ENCODE assay signal across 13 cellular contexts in the genomic region with DNA sequence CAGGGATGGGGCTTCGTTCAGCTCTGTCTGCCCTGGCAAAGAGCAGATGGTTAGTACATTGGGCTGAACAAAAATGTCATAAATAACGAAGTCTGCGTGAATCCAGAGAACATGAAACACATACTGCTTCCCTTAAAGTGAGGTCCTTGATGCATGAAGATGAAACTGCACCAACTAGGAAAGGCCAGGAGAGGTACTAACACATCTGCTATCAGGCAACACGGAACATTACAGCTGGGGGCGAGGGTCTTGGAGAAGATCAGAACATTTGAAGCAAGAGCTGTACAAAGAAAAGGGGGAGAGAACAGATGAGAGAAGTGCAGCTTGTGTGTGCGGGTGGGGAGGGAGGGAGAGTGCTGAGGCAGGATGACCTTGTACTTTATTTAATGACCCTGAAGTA. TPM values are rescaled to one million over a fixed set of nuclear protein-coding genes. Genes with fewer than 3 reads are reported as not detected.
A peak's percentile ranks its signal among the peaks of the same experiment; 100 is the strongest.
DNase-seq lines count a peak whose midpoint lies in the region; ATAC-seq and TF ChIP-seq lines count a peak whose summit lies in the region.
"Not testable (repeated sequence)": the region's sequence is repeated elsewhere in the genome, so short reads cannot be mapped to it uniquely, and the experiment has no call there.
"Had no signal": no experiment of that assay in that cellular context is flagged by ENCODE, and none has a peak within 500 bp of the region (broad histone marks: within the 10 kb centered on the region; RNA-seq: fewer than 3 reads in every experiment).

No MANE protein-coding gene starts in this region.

- H3K9me3 ChIP-seq in BLaER1; Karpas-422 (ENCODE audit: low read length); endodermal cell (ENCODE audit: control insufficient read depth, low read length): not testable (repeated sequence)

- not testable (repeated sequence) for ATAC-seq in activated CD8-positive, alpha-beta T cell treated with anti-CD3 and anti-CD28 coated beads, Interleukin-2, amount 10 ng/mL, durations not matched to agents 7 days and 5 days; stimulated activated naive B cell treated with anti-CD40 and anti-IgM and Interleukin-4, amounts not matched to agents 10 μg/mL and 1 μg/mL and 100 μg/mL, for 72 hours (replicated peaks)

- peaks cover 24% of the 10 kb centered on the region for H3K27me3 Mint-ChIP-seq in activated CD8-positive, alpha-beta T cell treated with anti-CD3 and anti-CD28 coated beads, Interleukin-2, amount 10 ng/mL, durations not matched to agents 7 days and 5 days (ENCODE audit: low read depth)
- H3K27me3 Mint-ChIP-seq in endodermal cell (ENCODE audit: insufficient read depth); stimulated activated naive B cell treated with anti-CD40 and anti-IgM and Interleukin-4, amounts not matched to agents 10 μg/mL and 1 μg/mL and 100 μg/mL, for 72 hours: not testable (repeated sequence)

- H3K4me2 ChIP-seq in BLaER1 (peak overlapping the region; percentile 53), Karpas-422 (ENCODE audit: low read depth, low read length, poor library complexity, severe bottlenecking) (peak overlapping the region; percentile 34)

- H3K79me2 ChIP-seq in Karpas-422 (ENCODE audit: low read length) = not testable (repeated sequence)

- H3K9ac ChIP-seq in BLaER1; Karpas-422 (ENCODE audit: low read length); endodermal cell (ENCODE audit: extremely low read depth, low read length, poor library complexity, severe bottlenecking): not testable (repeated sequence)

- peaks cover 43% of the 10 kb centered on the region for H3K4me1 Mint-ChIP-seq in activated CD8-positive, alpha-beta T cell treated with anti-CD3 and anti-CD28 coated beads, Interleukin-2, amount 10 ng/mL, durations not matched to agents 7 days and 5 days (ENCODE audit: low read depth)
- not testable (repeated sequence) for H3K4me1 Mint-ChIP-seq in endodermal cell
- H3K4me1 Mint-ChIP-seq in stimulated activated naive B cell treated with anti-CD40 and anti-IgM and Interleukin-4, amounts not matched to agents 10 μg/mL and 1 μg/mL and 100 μg/mL, for 72 hours = peaks cover 54 to 70% of the 10 kb centered on the region in 2 donors

- not testable (repeated sequence) for H4K20me1 ChIP-seq in BLaER1; Karpas-422 (ENCODE audit: insufficient read depth, low read depth, low read length)

- CTCF ChIA-PET in activated CD8-positive, alpha-beta T cell treated with anti-CD3 and anti-CD28 coated beads, Interleukin-2, amount 10 ng/mL, durations not matched to agents 7 days and 5 days (lab: Charles Lee) = not testable (repeated sequence)

- not testable (repeated sequence) for H2AFZ ChIP-seq in Karpas-422 (ENCODE audit: low read length)

- peaks cover 66% of the 10 kb centered on the region for H3K4me1 ChIP-seq in BLaER1
- peaks cover 78% of the 10 kb centered on the region for H3K4me1 ChIP-seq in Karpas-422 (ENCODE audit: low read length)
- H3K4me1 ChIP-seq in endodermal cell (ENCODE audit: control insufficient read depth, insufficient read depth, low read length) = not testable (repeated sequence)

- not testable (repeated sequence) for TF ChIP-seq CTCF in endodermal cell (conservative IDR thresholded peaks at IDR 0.05)

- H3K9me3 Mint-ChIP-seq in activated CD8-positive, alpha-beta T cell treated with anti-CD3 and anti-CD28 coated beads, Interleukin-2, amount 10 ng/mL, durations not matched to agents 7 days and 5 days (ENCODE audit: insufficient read depth); endodermal cell; stimulated activated naive B cell treated with anti-CD40 and anti-IgM and Interleukin-4, amounts not matched to agents 10 μg/mL and 1 μg/mL and 100 μg/mL, for 72 hours: not testable (repeated sequence)

- WGBS in endodermal cell (ENCODE audit: insufficient coverage in 1 of 2, insufficient read length in 1 of 2), 2 experiments = 79 to 80% methylated on average over 6 of the region's 6 CpGs

- H3K36me3 ChIP-seq in BLaER1; Karpas-422 (ENCODE audit: insufficient read depth, low read length); endodermal cell (ENCODE audit: control insufficient read depth, insufficient read depth, low read length): not testable (repeated sequence)

- POLR2A ChIA-PET in activated CD8-positive, alpha-beta T cell treated with anti-CD3 and anti-CD28 coated beads, Interleukin-2, amount 10 ng/mL, durations not matched to agents 7 days and 5 days (lab: Charles Lee) = not testable (repeated sequence)

- not testable (repeated sequence) for H3K27ac ChIP-seq in BLaER1; Karpas-422 (ENCODE audit: low read length); endodermal cell (ENCODE audit: low read depth, low read length)

- H3K27ac Mint-ChIP-seq in activated CD8-positive, alpha-beta T cell treated with anti-CD3 and anti-CD28 coated beads, Interleukin-2, amount 10 ng/mL, durations not matched to agents 7 days and 5 days; endodermal cell: not testable (repeated sequence)
- H3K27ac Mint-ChIP-seq in stimulated activated naive B cell treated with anti-CD40 and anti-IgM and Interleukin-4, amounts not matched to agents 10 μg/mL and 1 μg/mL and 100 μg/mL, for 72 hours = peak overlapping the region; percentile 16

- H3K9me2 ChIP-seq in Karpas-422 (replicated peaks; ENCODE audit: insufficient read depth, low read length) = not testable (repeated sequence)

- H3K4me3 ChIP-seq in BLaER1; Karpas-422 (ENCODE audit: low read length); endodermal cell (ENCODE audit: low read length): not testable (repeated sequence)

- not testable (repeated sequence) for H3K4me3 Mint-ChIP-seq in activated CD8-positive, alpha-beta T cell treated with anti-CD3 and anti-CD28 coated beads, Interleukin-2, amount 10 ng/mL, durations not matched to agents 7 days and 5 days; endodermal cell; stimulated activated naive B cell treated with anti-CD40 and anti-IgM and Interleukin-4, amounts not matched to agents 10 μg/mL and 1 μg/mL and 100 μg/mL, for 72 hours

- DNase-seq in Karpas-422 (peak; percentile 41), NAMALWA (ENCODE audit: low spot score) (peak; percentile 59), endodermal cell (peak; percentile 14), islet precursor cell (peak; percentile 44), posterior vena cava (ENCODE audit: low spot score) (peak; percentile 37)
- DNase-seq in activated CD8-positive, alpha-beta T cell treated with anti-CD3 and anti-CD28 coated beads, Interleukin-2, amount 10 ng/mL, durations not matched to agents 7 days and 5 days = peak; percentile 14
- not testable (repeated sequence) for DNase-seq in stimulated activated naive B cell treated with anti-CD40 and anti-IgM and Interleukin-4, amounts not matched to agents 10 μg/mL and 1 μg/mL and 100 μg/mL, for 72 hours

- H3K36me3 Mint-ChIP-seq in activated CD8-positive, alpha-beta T cell treated with anti-CD3 and anti-CD28 coated beads, Interleukin-2, amount 10 ng/mL, durations not matched to agents 7 days and 5 days (ENCODE audit: low read depth); endodermal cell (ENCODE audit: low read depth); stimulated activated naive B cell treated with anti-CD40 and anti-IgM and Interleukin-4, amounts not matched to agents 10 μg/mL and 1 μg/mL and 100 μg/mL, for 72 hours: not testable (repeated sequence)

- H3K27me3 ChIP-seq in BLaER1; Karpas-422 (ENCODE audit: low read length); endodermal cell (ENCODE audit: control insufficient read depth, insufficient read depth, low read length, poor library complexity, severe bottlenecking): not testable (repeated sequence)

- intact Hi-C loops in posterior vena cava (cut with DNase I) = not testable (repeated sequence)

RNA-seq across cellular contexts. Expression of a gene that starts 3.5 kb away (rescaled TPM):
- 14.9 and 26.9 TPM in 2 replicates for total RNA-seq in Karpas-422 (2014; rRNA removed; shearing (Covaris generic); ENCODE audit: low replicate concordance)
- total RNA-seq in activated CD8-positive, alpha-beta T cell treated with anti-CD3 and anti-CD28 coated beads, Interleukin-2, amount 10 ng/mL, durations not matched to agents 7 days and 5 days = 1 to 10 TPM; 1.2 to 1.5 TPM
- total RNA-seq in endodermal cell = not detected
- polyA plus RNA-seq in endodermal cell (2013, experiment 1 of 2) = not detected
- not detected for polyA plus RNA-seq in endodermal cell (2013, experiment 2 of 2)
- total RNA-seq in posterior vena cava = not detected
- total RNA-seq: A673, Caco-2, Calu3 had no signal
- polyA plus RNA-seq: AG04450, BJ had no signal

RNA-seq across cellular contexts. Expression of a gene that starts 10.8 kb away (rescaled TPM):
- total RNA-seq in Karpas-422 (2014; rRNA removed; shearing (Covaris generic); ENCODE audit: low replicate concordance) = 1.9 and 6.4 TPM in 2 replicates
- total RNA-seq in activated CD8-positive, alpha-beta T cell treated with anti-CD3 and anti-CD28 coated beads, Interleukin-2, amount 10 ng/mL, durations not matched to agents 7 days and 5 days = under 1 TPM; 0.16 to 0.84 TPM
- total RNA-seq in endodermal cell (1 to 10 TPM in 1 of 2 donors, under 1 TPM in 1; 0.35 to 2.0 TPM), posterior vena cava (not detected)
- not detected for polyA plus RNA-seq in endodermal cell (2013, experiment 1 of 2)
- polyA plus RNA-seq in endodermal cell (2013, experiment 2 of 2) = not detected
- total RNA-seq: A673, Caco-2, Calu3 had no signal
- polyA plus RNA-seq: AG04450, BJ had no signal

RNA-seq across cellular contexts. Expression of a gene that starts 30.9 kb away (rescaled TPM):
- 0.63 and 3.6 TPM in 2 replicates for total RNA-seq in Karpas-422 (2014; rRNA removed; shearing (Covaris generic); ENCODE audit: low replicate concordance)
- total RNA-seq in activated CD8-positive, alpha-beta T cell treated with anti-CD3 and anti-CD28 coated beads, Interleukin-2, amount 10 ng/mL, durations not matched to agents 7 days and 5 days = 1 to 10 TPM; 6.7 to 8.1 TPM
- total RNA-seq in endodermal cell = 10 to 100 TPM; 13.1 to 18.4 TPM
- 2.9 TPM for polyA plus RNA-seq in endodermal cell (2013, experiment 1 of 2)
- 4.7 TPM for polyA plus RNA-seq in endodermal cell (2013, experiment 2 of 2)
- total RNA-seq in posterior vena cava = 1 to 10 TPM; 2.9 to 3.8 TPM

RNA-seq across cellular contexts. Expression of a gene that starts 57.0 kb away (rescaled TPM):
- not detected in 2 replicates for total RNA-seq in Karpas-422 (2014; rRNA removed; shearing (Covaris generic); ENCODE audit: low replicate concordance)
- under 1 TPM; 0.31 to 0.58 TPM for total RNA-seq in activated CD8-positive, alpha-beta T cell treated with anti-CD3 and anti-CD28 coated beads, Interleukin-2, amount 10 ng/mL, durations not matched to agents 7 days and 5 days
- under 1 TPM in 1 of 2 donors, not detected in 1; 0.75 TPM for total RNA-seq in endodermal cell
- polyA plus RNA-seq in endodermal cell (2013, experiment 1 of 2) = 0.25 TPM
- 0.54 TPM for polyA plus RNA-seq in endodermal cell (2013, experiment 2 of 2)
- not detected for total RNA-seq in posterior vena cava
- polyA plus RNA-seq: BJ had no signal
